ENCODE assay signal across 1 cellular context in the genomic region with DNA sequence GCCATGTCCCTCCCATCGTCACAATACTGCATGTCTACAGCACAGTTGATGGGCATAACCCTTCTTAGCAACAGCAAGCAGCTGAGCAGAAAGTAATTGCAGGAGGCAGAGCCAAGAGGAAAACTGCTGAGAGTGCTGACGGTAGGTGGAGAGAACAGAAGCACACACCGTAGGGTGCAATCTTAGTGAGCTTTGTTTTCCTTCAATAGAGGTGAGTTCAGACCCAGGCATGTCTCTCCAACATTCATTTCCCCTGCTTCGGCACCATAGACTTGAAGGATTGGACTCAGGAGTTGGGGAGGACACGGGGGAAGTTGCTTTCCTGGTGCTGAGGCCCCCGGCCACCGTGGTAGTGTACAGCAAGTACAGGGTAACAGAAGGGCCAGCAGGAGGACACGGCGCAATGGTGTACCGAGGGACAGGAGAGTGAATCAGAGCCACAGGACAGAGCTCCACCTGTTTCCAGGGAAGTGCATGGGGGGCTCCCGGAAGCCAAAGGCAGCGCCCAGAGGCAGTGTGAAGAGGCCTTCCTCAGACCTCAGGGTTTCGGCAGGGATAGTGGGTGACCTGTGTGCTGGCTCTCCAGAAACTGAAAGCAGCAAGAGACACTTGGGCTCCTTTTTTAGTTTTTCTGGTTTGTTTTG.
A peak's percentile ranks its signal among the peaks of the same experiment; 100 is the strongest.
TF ChIP-seq lines count a peak whose summit lies in the region.

No MANE protein-coding gene starts in this region.

TF ChIP-seq in WTC11, 78 proteins besides CTCF, POLR2A, EP300 and RAD21 (continued from another document and continues in another):
- TF ChIP-seq, protein P1, sequence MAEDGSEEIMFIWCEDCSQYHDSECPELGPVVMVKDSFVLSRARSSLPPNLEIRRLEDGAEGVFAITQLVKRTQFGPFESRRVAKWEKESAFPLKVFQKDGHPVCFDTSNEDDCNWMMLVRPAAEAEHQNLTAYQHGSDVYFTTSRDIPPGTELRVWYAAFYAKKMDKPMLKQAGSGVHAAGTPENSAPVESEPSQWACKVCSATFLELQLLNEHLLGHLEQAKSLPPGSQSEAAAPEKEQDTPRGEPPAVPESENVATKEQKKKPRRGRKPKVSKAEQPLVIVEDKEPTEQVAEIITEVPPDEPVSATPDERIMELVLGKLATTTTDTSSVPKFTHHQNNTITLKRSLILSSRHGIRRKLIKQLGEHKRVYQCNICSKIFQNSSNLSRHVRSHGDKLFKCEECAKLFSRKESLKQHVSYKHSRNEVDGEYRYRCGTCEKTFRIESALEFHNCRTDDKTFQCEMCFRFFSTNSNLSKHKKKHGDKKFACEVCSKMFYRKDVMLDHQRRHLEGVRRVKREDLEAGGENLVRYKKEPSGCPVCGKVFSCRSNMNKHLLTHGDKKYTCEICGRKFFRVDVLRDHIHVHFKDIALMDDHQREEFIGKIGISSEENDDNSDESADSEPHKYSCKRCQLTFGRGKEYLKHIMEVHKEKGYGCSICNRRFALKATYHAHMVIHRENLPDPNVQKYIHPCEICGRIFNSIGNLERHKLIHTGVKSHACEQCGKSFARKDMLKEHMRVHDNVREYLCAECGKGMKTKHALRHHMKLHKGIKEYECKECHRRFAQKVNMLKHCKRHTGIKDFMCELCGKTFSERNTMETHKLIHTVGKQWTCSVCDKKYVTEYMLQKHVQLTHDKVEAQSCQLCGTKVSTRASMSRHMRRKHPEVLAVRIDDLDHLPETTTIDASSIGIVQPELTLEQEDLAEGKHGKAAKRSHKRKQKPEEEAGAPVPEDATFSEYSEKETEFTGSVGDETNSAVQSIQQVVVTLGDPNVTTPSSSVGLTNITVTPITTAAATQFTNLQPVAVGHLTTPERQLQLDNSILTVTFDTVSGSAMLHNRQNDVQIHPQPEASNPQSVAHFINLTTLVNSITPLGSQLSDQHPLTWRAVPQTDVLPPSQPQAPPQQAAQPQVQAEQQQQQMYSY (CRISPR knock-in tag; IDR thresholded peaks at IDR 0.05) = no peak
- TF ChIP-seq NR3C1 (CRISPR knock-in tag; conservative IDR thresholded peaks at IDR 0.05; ENCODE audit: low read depth) = no peak
- no peak for TF ChIP-seq ATF1 (CRISPR knock-in tag; IDR thresholded peaks at IDR 0.05)
- TF ChIP-seq, protein P2, sequence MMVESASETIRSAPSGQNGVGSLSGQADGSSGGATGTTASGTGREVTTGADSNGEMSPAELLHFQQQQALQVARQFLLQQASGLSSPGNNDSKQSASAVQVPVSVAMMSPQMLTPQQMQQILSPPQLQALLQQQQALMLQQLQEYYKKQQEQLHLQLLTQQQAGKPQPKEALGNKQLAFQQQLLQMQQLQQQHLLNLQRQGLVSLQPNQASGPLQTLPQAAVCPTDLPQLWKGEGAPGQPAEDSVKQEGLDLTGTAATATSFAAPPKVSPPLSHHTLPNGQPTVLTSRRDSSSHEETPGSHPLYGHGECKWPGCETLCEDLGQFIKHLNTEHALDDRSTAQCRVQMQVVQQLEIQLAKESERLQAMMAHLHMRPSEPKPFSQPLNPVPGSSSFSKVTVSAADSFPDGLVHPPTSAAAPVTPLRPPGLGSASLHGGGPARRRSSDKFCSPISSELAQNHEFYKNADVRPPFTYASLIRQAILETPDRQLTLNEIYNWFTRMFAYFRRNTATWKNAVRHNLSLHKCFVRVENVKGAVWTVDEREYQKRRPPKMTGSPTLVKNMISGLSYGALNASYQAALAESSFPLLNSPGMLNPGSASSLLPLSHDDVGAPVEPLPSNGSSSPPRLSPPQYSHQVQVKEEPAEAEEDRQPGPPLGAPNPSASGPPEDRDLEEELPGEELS (CRISPR knock-in tag; IDR thresholded peaks at IDR 0.05) = peak; percentile 14; the same call in 1 of the 2 replicates
- TF ChIP-seq TEAD4 (CRISPR knock-in tag; IDR thresholded peaks at IDR 0.05) = no peak
- no peak for TF ChIP-seq ZNF416 (CRISPR knock-in tag; IDR thresholded peaks at IDR 0.05)
- TF ChIP-seq NFYB (CRISPR knock-in tag; conservative IDR thresholded peaks at IDR 0.05; ENCODE audit: low read depth) = no peak
- no peak for TF ChIP-seq ZNF263 (CRISPR knock-in tag; IDR thresholded peaks at IDR 0.05; ENCODE audit: low read depth)
- TF ChIP-seq, protein P3, sequence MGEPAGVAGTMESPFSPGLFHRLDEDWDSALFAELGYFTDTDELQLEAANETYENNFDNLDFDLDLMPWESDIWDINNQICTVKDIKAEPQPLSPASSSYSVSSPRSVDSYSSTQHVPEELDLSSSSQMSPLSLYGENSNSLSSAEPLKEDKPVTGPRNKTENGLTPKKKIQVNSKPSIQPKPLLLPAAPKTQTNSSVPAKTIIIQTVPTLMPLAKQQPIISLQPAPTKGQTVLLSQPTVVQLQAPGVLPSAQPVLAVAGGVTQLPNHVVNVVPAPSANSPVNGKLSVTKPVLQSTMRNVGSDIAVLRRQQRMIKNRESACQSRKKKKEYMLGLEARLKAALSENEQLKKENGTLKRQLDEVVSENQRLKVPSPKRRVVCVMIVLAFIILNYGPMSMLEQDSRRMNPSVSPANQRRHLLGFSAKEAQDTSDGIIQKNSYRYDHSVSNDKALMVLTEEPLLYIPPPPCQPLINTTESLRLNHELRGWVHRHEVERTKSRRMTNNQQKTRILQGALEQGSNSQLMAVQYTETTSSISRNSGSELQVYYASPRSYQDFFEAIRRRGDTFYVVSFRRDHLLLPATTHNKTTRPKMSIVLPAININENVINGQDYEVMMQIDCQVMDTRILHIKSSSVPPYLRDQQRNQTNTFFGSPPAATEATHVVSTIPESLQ (CRISPR knock-in tag; IDR thresholded peaks at IDR 0.05) = no peak
- TF ChIP-seq, protein P4, sequence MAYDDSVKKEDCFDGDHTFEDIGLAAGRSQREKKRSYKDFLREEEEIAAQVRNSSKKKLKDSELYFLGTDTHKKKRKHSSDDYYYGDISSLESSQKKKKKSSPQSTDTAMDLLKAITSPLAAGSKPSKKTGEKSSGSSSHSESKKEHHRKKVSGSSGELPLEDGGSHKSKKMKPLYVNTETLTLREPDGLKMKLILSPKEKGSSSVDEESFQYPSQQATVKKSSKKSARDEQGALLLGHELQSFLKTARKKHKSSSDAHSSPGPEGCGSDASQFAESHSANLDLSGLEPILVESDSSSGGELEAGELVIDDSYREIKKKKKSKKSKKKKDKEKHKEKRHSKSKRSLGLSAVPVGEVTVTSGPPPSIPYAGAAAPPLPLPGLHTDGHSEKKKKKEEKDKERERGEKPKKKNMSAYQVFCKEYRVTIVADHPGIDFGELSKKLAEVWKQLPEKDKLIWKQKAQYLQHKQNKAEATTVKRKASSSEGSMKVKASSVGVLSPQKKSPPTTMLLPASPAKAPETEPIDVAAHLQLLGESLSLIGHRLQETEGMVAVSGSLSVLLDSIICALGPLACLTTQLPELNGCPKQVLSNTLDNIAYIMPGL (CRISPR knock-in tag; IDR thresholded peaks at IDR 0.05) = no peak
- TF ChIP-seq ZBTB21 (CRISPR knock-in tag; IDR thresholded peaks at IDR 0.05; ENCODE audit: borderline replicate concordance) = no peak
- no peak for TF ChIP-seq GTF2I (CRISPR knock-in tag; conservative IDR thresholded peaks at IDR 0.05)
- TF ChIP-seq SOX15 (CRISPR knock-in tag; IDR thresholded peaks at IDR 0.05) = no peak
- TF ChIP-seq, protein P5, sequence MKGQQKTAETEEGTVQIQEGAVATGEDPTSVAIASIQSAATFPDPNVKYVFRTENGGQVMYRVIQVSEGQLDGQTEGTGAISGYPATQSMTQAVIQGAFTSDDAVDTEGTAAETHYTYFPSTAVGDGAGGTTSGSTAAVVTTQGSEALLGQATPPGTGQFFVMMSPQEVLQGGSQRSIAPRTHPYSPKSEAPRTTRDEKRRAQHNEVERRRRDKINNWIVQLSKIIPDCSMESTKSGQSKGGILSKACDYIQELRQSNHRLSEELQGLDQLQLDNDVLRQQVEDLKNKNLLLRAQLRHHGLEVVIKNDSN (CRISPR knock-in tag; IDR thresholded peaks at IDR 0.05) = 0 out of 2 replicates have a peak, but pooled peaks have one; percentile 14
- no peak for TF ChIP-seq ZNF121 (CRISPR knock-in tag; IDR thresholded peaks at IDR 0.05)
- TF ChIP-seq, protein P6, sequence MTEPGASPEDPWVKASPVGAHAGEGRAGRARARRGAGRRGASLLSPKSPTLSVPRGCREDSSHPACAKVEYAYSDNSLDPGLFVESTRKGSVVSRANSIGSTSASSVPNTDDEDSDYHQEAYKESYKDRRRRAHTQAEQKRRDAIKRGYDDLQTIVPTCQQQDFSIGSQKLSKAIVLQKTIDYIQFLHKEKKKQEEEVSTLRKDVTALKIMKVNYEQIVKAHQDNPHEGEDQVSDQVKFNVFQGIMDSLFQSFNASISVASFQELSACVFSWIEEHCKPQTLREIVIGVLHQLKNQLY (CRISPR knock-in tag; IDR thresholded peaks at IDR 0.05) = no peak
- TF ChIP-seq, protein P7, sequence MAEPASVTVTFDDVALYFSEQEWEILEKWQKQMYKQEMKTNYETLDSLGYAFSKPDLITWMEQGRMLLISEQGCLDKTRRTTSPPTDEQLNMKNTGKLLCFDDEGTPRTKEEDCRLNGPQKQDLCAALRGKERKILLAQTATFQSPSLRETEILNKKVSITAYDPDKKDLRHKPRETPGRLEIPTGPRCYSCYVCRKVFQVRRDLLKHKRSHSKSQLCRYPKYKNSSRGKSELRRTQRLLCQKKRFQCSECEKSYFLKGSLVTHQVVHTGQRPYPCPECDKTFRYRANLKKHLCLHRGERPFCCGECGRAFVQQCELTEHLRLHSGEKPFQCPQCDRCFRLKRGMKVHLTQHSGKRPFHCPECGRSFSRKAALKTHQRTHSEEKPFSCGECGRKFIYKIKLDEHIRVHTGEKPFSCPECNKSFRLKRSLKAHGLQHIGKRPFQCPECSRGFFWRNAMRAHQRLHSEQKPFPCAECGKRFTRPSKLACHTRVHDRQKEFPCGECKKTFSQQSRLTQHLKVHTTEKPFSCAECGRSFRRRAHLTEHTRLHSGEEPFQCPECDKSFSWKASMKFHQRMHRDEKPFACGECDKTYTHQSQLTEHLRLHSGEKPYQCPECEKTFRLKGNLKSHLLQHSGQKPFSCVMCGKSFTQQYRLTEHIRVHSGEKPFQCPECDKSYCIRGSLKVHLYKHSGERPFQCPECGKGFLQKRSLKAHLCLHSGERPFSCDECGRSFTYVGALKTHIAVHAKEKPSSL (CRISPR knock-in tag; conservative IDR thresholded peaks at IDR 0.05) = no peak
- TF ChIP-seq PRRX2 (CRISPR knock-in tag; IDR thresholded peaks at IDR 0.05) = no peak
- TF ChIP-seq CREM (CRISPR knock-in tag; IDR thresholded peaks at IDR 0.05) = no peak
- TF ChIP-seq, protein P8, sequence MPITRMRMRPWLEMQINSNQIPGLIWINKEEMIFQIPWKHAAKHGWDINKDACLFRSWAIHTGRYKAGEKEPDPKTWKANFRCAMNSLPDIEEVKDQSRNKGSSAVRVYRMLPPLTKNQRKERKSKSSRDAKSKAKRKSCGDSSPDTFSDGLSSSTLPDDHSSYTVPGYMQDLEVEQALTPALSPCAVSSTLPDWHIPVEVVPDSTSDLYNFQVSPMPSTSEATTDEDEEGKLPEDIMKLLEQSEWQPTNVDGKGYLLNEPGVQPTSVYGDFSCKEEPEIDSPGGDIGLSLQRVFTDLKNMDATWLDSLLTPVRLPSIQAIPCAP (CRISPR knock-in tag; IDR thresholded peaks at IDR 0.05) = no peak
- TF ChIP-seq ZNF219 (CRISPR knock-in tag; IDR thresholded peaks at IDR 0.05; ENCODE audit: borderline replicate concordance) = no peak
- no peak for TF ChIP-seq FOXP1 (CRISPR knock-in tag; IDR thresholded peaks at IDR 0.05; ENCODE audit: borderline replicate concordance)
- TF ChIP-seq JUN (CRISPR knock-in tag; IDR thresholded peaks at IDR 0.05) = no peak
- TF ChIP-seq, protein P9, sequence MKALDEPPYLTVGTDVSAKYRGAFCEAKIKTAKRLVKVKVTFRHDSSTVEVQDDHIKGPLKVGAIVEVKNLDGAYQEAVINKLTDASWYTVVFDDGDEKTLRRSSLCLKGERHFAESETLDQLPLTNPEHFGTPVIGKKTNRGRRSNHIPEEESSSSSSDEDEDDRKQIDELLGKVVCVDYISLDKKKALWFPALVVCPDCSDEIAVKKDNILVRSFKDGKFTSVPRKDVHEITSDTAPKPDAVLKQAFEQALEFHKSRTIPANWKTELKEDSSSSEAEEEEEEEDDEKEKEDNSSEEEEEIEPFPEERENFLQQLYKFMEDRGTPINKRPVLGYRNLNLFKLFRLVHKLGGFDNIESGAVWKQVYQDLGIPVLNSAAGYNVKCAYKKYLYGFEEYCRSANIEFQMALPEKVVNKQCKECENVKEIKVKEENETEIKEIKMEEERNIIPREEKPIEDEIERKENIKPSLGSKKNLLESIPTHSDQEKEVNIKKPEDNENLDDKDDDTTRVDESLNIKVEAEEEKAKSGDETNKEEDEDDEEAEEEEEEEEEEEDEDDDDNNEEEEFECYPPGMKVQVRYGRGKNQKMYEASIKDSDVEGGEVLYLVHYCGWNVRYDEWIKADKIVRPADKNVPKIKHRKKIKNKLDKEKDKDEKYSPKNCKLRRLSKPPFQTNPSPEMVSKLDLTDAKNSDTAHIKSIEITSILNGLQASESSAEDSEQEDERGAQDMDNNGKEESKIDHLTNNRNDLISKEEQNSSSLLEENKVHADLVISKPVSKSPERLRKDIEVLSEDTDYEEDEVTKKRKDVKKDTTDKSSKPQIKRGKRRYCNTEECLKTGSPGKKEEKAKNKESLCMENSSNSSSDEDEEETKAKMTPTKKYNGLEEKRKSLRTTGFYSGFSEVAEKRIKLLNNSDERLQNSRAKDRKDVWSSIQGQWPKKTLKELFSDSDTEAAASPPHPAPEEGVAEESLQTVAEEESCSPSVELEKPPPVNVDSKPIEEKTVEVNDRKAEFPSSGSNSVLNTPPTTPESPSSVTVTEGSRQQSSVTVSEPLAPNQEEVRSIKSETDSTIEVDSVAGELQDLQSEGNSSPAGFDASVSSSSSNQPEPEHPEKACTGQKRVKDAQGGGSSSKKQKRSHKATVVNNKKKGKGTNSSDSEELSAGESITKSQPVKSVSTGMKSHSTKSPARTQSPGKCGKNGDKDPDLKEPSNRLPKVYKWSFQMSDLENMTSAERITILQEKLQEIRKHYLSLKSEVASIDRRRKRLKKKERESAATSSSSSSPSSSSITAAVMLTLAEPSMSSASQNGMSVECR (CRISPR knock-in tag; IDR thresholded peaks at IDR 0.05; ENCODE audit: borderline replicate concordance) = peak; percentile 58; the same call in 1 of the 2 replicates
- no peak for TF ChIP-seq SMAD3 (CRISPR knock-in tag; IDR thresholded peaks at IDR 0.05; ENCODE audit: borderline replicate concordance)
- no peak for TF ChIP-seq TCF7 (CRISPR knock-in tag; IDR thresholded peaks at IDR 0.05; ENCODE audit: low read depth)
- TF ChIP-seq SP1 (CRISPR knock-in tag; conservative IDR thresholded peaks at IDR 0.05) = no peak
- TF ChIP-seq, protein P10, sequence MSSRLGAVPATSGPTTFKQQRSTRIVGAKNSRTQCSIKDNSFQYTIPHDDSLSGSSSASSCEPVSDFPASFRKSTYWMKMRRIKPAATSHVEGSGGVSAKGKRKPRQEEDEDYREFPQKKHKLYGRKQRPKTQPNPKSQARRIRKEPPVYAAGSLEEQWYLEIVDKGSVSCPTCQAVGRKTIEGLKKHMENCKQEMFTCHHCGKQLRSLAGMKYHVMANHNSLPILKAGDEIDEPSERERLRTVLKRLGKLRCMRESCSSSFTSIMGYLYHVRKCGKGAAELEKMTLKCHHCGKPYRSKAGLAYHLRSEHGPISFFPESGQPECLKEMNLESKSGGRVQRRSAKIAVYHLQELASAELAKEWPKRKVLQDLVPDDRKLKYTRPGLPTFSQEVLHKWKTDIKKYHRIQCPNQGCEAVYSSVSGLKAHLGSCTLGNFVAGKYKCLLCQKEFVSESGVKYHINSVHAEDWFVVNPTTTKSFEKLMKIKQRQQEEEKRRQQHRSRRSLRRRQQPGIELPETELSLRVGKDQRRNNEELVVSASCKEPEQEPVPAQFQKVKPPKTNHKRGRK (CRISPR knock-in tag; IDR thresholded peaks at IDR 0.05; ENCODE audit: borderline replicate concordance) = no peak
- TF ChIP-seq FOXK1 (CRISPR knock-in tag; IDR thresholded peaks at IDR 0.05) = peak; percentile 26; the same call in 1 of the 2 replicates
- TF ChIP-seq, protein P11, sequence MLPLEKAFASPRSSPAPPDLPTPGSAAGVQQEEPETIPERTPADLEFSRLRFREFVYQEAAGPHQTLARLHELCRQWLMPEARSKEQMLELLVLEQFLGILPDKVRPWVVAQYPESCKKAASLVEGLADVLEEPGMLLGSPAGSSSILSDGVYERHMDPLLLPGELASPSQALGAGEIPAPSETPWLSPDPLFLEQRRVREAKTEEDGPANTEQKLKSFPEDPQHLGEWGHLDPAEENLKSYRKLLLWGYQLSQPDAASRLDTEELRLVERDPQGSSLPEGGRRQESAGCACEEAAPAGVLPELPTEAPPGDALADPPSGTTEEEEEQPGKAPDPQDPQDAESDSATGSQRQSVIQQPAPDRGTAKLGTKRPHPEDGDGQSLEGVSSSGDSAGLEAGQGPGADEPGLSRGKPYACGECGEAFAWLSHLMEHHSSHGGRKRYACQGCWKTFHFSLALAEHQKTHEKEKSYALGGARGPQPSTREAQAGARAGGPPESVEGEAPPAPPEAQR (CRISPR knock-in tag; IDR thresholded peaks at IDR 0.05) = no peak
